Comparison of ENCODE assay signal across 27 cellular contexts in genomic region chr18:24195296-24196053, GRCh38.
"Had no signal": no experiment of that assay in that cellular context is flagged by ENCODE, and none has a peak within 500 bp of the region (broad histone marks: within the 10 kb centered on the region; RNA-seq: fewer than 3 reads in every experiment).

No MANE protein-coding gene starts in this region.

- H3K27me3 ChIP-seq: colonic mucosa, esophagus squamous epithelium, gastroesophageal sphincter, pancreas, right atrium auricular region, tibial artery had no signal

- H3K27me3 Mint-ChIP-seq: T-cell had no signal

- H3K36me3 ChIP-seq: colonic mucosa, pancreas had no signal

- H3K4me1 ChIP-seq: colonic mucosa, esophagus squamous epithelium, lower lobe of right lung, pancreas had no signal

- H3K36me3 Mint-ChIP-seq: activated naive CD8-positive, alpha-beta T cell treated with anti-CD3 and anti-CD28 coated beads for 36 hours; natural killer cell; T-cell had no signal

- H3K4me3 Mint-ChIP-seq: activated naive CD8-positive, alpha-beta T cell treated with anti-CD3 and anti-CD28 coated beads for 36 hours; activated T-cell treated with anti-CD3 and anti-CD28 coated beads, Interleukin-2, amount 50 U/mL, for 4 hours; central memory CD8-positive, alpha-beta T cell; endodermal cell; mesothelial cell of epicardium; natural killer cell; T-cell; T-helper 2 cell treated with Interferon-gamma antibody and Interleukin-4, amounts not matched to agents 5 μg/mL and 100 μg/mL, for 36 hours had no signal

- H3K9me3 ChIP-seq: colonic mucosa, esophagus squamous epithelium, gastroesophageal sphincter, lower lobe of right lung, pancreas, psoas muscle, right atrium auricular region, tibial artery had no signal

- H3K4me1 Mint-ChIP-seq: activated naive CD8-positive, alpha-beta T cell treated with anti-CD3 and anti-CD28 coated beads for 36 hours; central memory CD8-positive, alpha-beta T cell; natural killer cell; T-cell had no signal

- H3K4me3 ChIP-seq: colonic mucosa, esophagus squamous epithelium, gastroesophageal sphincter, lower lobe of right lung, pancreas, psoas muscle, right atrium auricular region, tibial artery had no signal

- DNase-seq: activated CD4-positive, alpha-beta T cell treated with anti-CD3 and anti-CD28 coated beads, Interleukin-2, amount 50 U/mL, for 1 hour; activated CD4-positive, CD25-positive, alpha-beta regulatory T cell treated with anti-CD3 and anti-CD28 coated beads, Interleukin-2, amount 50 U/mL, for 72 hours; activated naive CD4-positive, alpha-beta T cell; activated naive CD8-positive, alpha-beta T cell treated with anti-CD3 and anti-CD28 coated beads for 36 hours; activated T-cell treated with anti-CD3 and anti-CD28 coated beads, Interleukin-2, amount 50 U/mL, for 4 hours; colonic mucosa; endodermal cell; esophagus squamous epithelium; head of caudate nucleus; left cardiac atrium; lower lobe of right lung; natural killer cell; pancreas; psoas muscle; stimulated activated CD4-positive, alpha-beta T cell treated with anti-CD3 and anti-CD28 coated beads, Interleukin-4, amount 100 ng/mL, for 24 hours; stimulated activated naive CD8-positive, alpha-beta T cell treated with anti-CD3 and anti-CD28 coated beads, Interleukin-15, Interleukin-2, amounts not matched to agents 100 U/mL and 50 U/mL, for 24 hours; T-cell; tibial artery had no signal

- H3K9me3 Mint-ChIP-seq: activated naive CD8-positive, alpha-beta T cell treated with anti-CD3 and anti-CD28 coated beads for 36 hours; activated T-cell treated with anti-CD3 and anti-CD28 coated beads, Interleukin-2, amount 50 U/mL, for 4 hours; activated T-helper 2 cell treated with anti-CD3 and anti-CD28 coated beads, Interferon-gamma antibody, Interleukin-2, Interleukin-4, amounts not matched to agents 10 μg/mL and 5 μg/mL and 100 μg/mL, durations not matched to agents 14 hours and 24 hours and 36 hours; central memory CD8-positive, alpha-beta T cell; endodermal cell; natural killer cell; T-cell; T-helper 2 cell treated with Interferon-gamma antibody and Interleukin-4, amounts not matched to agents 5 μg/mL and 100 μg/mL, for 36 hours had no signal

- H3K27ac ChIP-seq: colonic mucosa, esophagus squamous epithelium, gastroesophageal sphincter, lower lobe of right lung, pancreas, psoas muscle, right atrium auricular region, tibial artery, VCaP had no signal

- H3K27ac Mint-ChIP-seq: activated naive CD8-positive, alpha-beta T cell treated with anti-CD3 and anti-CD28 coated beads for 36 hours; activated T-helper 2 cell treated with anti-CD3 and anti-CD28 coated beads, Interferon-gamma antibody, Interleukin-2, Interleukin-4, amounts not matched to agents 10 μg/mL and 5 μg/mL and 100 μg/mL, durations not matched to agents 14 hours and 24 hours and 36 hours; endodermal cell; mesothelial cell of epicardium; natural killer cell; T-cell; T-helper 2 cell treated with Interferon-gamma antibody and Interleukin-4, amounts not matched to agents 5 μg/mL and 100 μg/mL, for 36 hours had no signal

- FAIRE-seq: astrocyte, islet of Langerhans, pancreas had no signal

- ATAC-seq: activated T-cell treated with anti-CD3 and anti-CD28 coated beads, Interleukin-2, amount 50 U/mL, for 4 hours; gastroesophageal sphincter; left cardiac atrium; lower lobe of right lung; natural killer cell; pancreas; psoas muscle; stimulated activated naive CD8-positive, alpha-beta T cell treated with anti-CD3 and anti-CD28 coated beads, Interleukin-15, Interleukin-2, amounts not matched to agents 100 U/mL and 50 U/mL, for 24 hours; T-cell had no signal
